ENCODE assay signal across 12 cellular contexts in the genomic region with DNA sequence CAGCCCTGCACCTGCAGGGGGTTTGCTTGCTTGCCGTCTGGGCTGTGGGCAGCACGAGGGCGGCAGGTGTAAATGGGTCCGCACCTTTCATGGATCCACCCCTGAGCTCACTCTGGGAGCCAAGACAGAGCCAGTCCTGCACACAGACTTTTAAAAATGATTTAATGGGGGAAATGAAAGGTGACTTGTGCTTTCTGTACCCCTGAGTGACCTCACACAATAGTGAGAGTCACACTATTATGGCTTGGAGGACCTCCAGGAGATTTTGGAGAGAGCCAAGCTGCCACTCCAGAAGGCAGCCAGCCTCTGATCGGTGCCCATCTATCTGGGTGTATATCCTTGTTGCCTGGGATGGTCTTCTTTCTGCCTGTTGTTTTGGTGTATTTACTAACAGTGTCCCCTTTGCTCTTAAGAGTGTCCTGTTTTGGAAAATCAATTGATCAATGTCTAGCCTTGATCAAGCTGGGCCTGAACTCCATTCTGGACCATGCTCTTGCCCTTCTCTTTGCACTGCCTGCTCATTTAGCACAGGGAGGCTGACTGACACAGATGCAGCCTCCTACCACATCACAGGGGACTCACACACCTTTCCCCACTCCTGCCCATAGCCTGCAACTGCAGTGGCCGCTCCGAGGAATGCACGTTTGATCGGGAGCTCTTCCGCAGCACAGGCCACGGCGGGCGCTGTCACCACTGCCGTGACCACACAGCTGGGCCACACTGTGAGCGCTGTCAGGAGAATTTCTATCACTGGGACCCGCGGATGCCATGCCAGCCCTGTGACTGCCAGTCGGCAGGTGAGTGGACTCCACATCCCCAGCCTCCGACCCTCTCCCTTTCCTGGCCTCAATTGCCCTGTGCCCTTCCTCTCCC. TPM values are rescaled to one million over a fixed set of nuclear protein-coding genes. Genes with fewer than 3 reads are reported as not detected.
A peak's percentile ranks its signal among the peaks of the same experiment; 100 is the strongest.
DNase-seq lines count a peak whose midpoint lies in the region; ATAC-seq and TF ChIP-seq lines count a peak whose summit lies in the region.
"Had no signal": no experiment of that assay in that cellular context is flagged by ENCODE, and none has a peak within 500 bp of the region (broad histone marks: within the 10 kb centered on the region; RNA-seq: fewer than 3 reads in every experiment).

No MANE protein-coding gene starts in this region.

- peak overlapping the region; percentile 90 for H2BK15ac ChIP-seq in neuronal stem cell (ENCODE audit: low read length)

- DNase-seq in cardiac muscle cell (ENCODE audit: low read depth in 1 of 2, low spot score in 1 of 2) (no peak), left ventricle myocardium inferior (no peak), NCI-H446 treated with DMSO at 0.1 percent for 48 hours (lab: John Stamatoyannopoulos, UW) (peak; percentile 50), neuronal stem cell (ENCODE audit: low spot score) (no peak), smooth muscle cell (lab: John Stamatoyannopoulos, UW; ENCODE audit: unreplicated experiment) (no peak), ascending aorta (ENCODE audit: low spot score in 2 of 2) (no peak)
- DNase-seq: GDM1, HCEC 1CT, NCI-H510A treated with DMSO at 0.1 percent for 48 hours, NCI-H82 had no signal

- peak overlapping the region; percentile 68 for H3K18ac ChIP-seq in neuronal stem cell (ENCODE audit: low read length)

- H3F3A ChIP-seq in smooth muscle cell (ENCODE audit: low read depth) = peaks cover 11% of the 10 kb centered on the region

- H3K79me1 ChIP-seq in neuronal stem cell (ENCODE audit: low read depth, low read length) = peaks cover 2% of the 10 kb centered on the region

- no peaks in the 10 kb centered on the region for H3K36me3 ChIP-seq in cardiac muscle cell
- H3K36me3 ChIP-seq in left ventricle myocardium inferior = no peaks in the 10 kb centered on the region
- no peaks in the 10 kb centered on the region for H3K36me3 ChIP-seq in neuronal stem cell (replicated peaks in 1 of 2; ENCODE audit: control insufficient read depth in 2 of 2, insufficient read depth in 2 of 2, low read length in 2 of 2)
- no peaks in the 10 kb centered on the region for H3K36me3 ChIP-seq in smooth muscle cell (ENCODE audit: low read depth)
- H3K36me3 ChIP-seq in ascending aorta = no peaks in the 10 kb centered on the region

- H3K79me2 ChIP-seq in smooth muscle cell (ENCODE audit: low read depth) = no peaks in the 10 kb centered on the region

- no peaks in the 10 kb centered on the region for H3K27me3 ChIP-seq in cardiac muscle cell
- H3K27me3 ChIP-seq in left ventricle myocardium inferior (ENCODE audit: low read depth) = peaks cover 25% of the 10 kb centered on the region
- peaks cover 0 to 53% (median 0%) of the 10 kb centered on the region in 3 experiments for H3K27me3 ChIP-seq in neuronal stem cell (ENCODE audit: control insufficient read depth in 3 of 3, insufficient read depth in 3 of 3, low read depth in 1 of 3, low read length in 3 of 3)
- H3K27me3 ChIP-seq in smooth muscle cell (ENCODE audit: low read depth) = no peaks in the 10 kb centered on the region
- no peaks in the 10 kb centered on the region for H3K27me3 ChIP-seq in ascending aorta

- TF ChIP-seq CTCF in cardiac muscle cell (IDR thresholded peaks at IDR 0.05; ENCODE audit: low read depth, low read length) (no peak), left ventricle myocardium inferior (IDR thresholded peaks at IDR 0.05; ENCODE audit: borderline replicate concordance) (no peak), smooth muscle cell (IDR thresholded peaks at IDR 0.05; ENCODE audit: borderline replicate concordance, insufficient read depth, poor library complexity, severe bottlenecking) (no peak), ascending aorta (IDR thresholded peaks at IDR 0.05) (no peak)

- peak overlapping the region; percentile 78 for H2BK5ac ChIP-seq in neuronal stem cell (ENCODE audit: low read length)

- no CpG with 5 or more reads among the region's 19 CpGs for WGBS in neuronal stem cell (ENCODE audit: extremely low coverage in 2 of 2, insufficient read length in 2 of 2, insufficient replicate concordance in 1 of 2), 2 donors
- WGBS in smooth muscle cell (ENCODE audit: low lambda C conversion rate) = 99% methylated on average over 19 of the region's 19 CpGs

- H3K27ac ChIP-seq in cardiac muscle cell (peak overlapping the region; percentile 85), left ventricle myocardium inferior (replicated peaks) (no peak overlapping the region), neuronal stem cell (replicated peaks; ENCODE audit: low read length) (no peak overlapping the region), smooth muscle cell (ENCODE audit: low read depth) (no peak overlapping the region), ascending aorta (no peak overlapping the region)
- H3K27ac ChIP-seq: C4-2B had no signal

- H4K8ac ChIP-seq in neuronal stem cell (ENCODE audit: low read depth, low read length) = peak overlapping the region; percentile 90

- H4K20me1 ChIP-seq in smooth muscle cell (ENCODE audit: low read depth) = no peaks in the 10 kb centered on the region

- H2AFZ ChIP-seq in neuronal stem cell (ENCODE audit: low read length) (no peak overlapping the region), smooth muscle cell (ENCODE audit: low read depth) (no peak overlapping the region)

- H3K4me3 ChIP-seq in cardiac muscle cell (no peak overlapping the region), left ventricle myocardium inferior (no peak overlapping the region), neuronal stem cell (ENCODE audit: low read length in 2 of 2) (no peak overlapping the region), smooth muscle cell (no peak overlapping the region), ascending aorta (no peak overlapping the region)

- no peak overlapping the region for H2BK120ac ChIP-seq in neuronal stem cell (ENCODE audit: low read depth, low read length)

- peak overlapping the region; percentile 97 for H3K23ac ChIP-seq in neuronal stem cell (ENCODE audit: low read depth, low read length, poor library complexity)

- intact Hi-C loops in left ventricle myocardium inferior (cut with micrococcal nuclease) (no loop called here), ascending aorta (cut with DNase I) (no loop called here)

- ATAC-seq in HG03097 (IDR thresholded peaks at IDR 0.05; ENCODE audit: low FRiP score, unreplicated experiment) = no peak

- peak overlapping the region; percentile 98 for H3K14ac ChIP-seq in neuronal stem cell (ENCODE audit: low read length)

- H3K4ac ChIP-seq in neuronal stem cell (ENCODE audit: low read length) = no peak overlapping the region

- H3K9ac ChIP-seq in neuronal stem cell (ENCODE audit: low read depth, low read length, poor library complexity) = peak overlapping the region; percentile 68
- H3K9ac ChIP-seq in smooth muscle cell (ENCODE audit: low read depth) = no peak overlapping the region

- peak overlapping the region; percentile 58 for H2AK5ac ChIP-seq in neuronal stem cell (ENCODE audit: low read depth, low read length)

- H3K4me1 ChIP-seq in cardiac muscle cell (ENCODE audit: low read depth) (peaks cover 15% of the 10 kb centered on the region), left ventricle myocardium inferior (peaks cover 24% of the 10 kb centered on the region), neuronal stem cell (ENCODE audit: control insufficient read depth in 2 of 2, insufficient read depth in 1 of 2, low read depth in 1 of 2, low read length in 2 of 2) (peaks cover 5 to 7% of the 10 kb centered on the region in 2 donors), smooth muscle cell (ENCODE audit: low read depth) (peaks cover 7% of the 10 kb centered on the region), ascending aorta (peaks cover 6% of the 10 kb centered on the region in 2 donors)

- H4K91ac ChIP-seq in neuronal stem cell (ENCODE audit: low read depth, low read length, poor library complexity) = no peak overlapping the region

- H3K4me2 ChIP-seq in neuronal stem cell (ENCODE audit: insufficient read depth, low read length, poor library complexity, severe bottlenecking) = no peak overlapping the region
- no peak overlapping the region for H3K4me2 ChIP-seq in smooth muscle cell

- H3K9me3 ChIP-seq in cardiac muscle cell (ENCODE audit: low read depth) (no peaks in the 10 kb centered on the region), left ventricle myocardium inferior (replicated peaks) (no peaks in the 10 kb centered on the region), neuronal stem cell (replicated peaks in 1 of 2; ENCODE audit: control insufficient read depth in 2 of 2, insufficient read depth in 1 of 2, low read depth in 1 of 2, low read length in 2 of 2) (peaks cover 0 to 5% of the 10 kb centered on the region in 2 donors), smooth muscle cell (replicated peaks; ENCODE audit: low read depth) (no peaks in the 10 kb centered on the region), ascending aorta (no peaks in the 10 kb centered on the region)

- H2BK12ac ChIP-seq in neuronal stem cell (ENCODE audit: low read length) = peak overlapping the region; percentile 79

RNA-seq across cellular contexts. Expression of a gene that starts 29.5 kb away (rescaled TPM):
- 7.5 and 14.0 TPM in 2 replicates for total RNA-seq in cardiac muscle cell
- polyA plus RNA-seq in cardiac muscle cell = 5.4 and 7.6 TPM in 2 replicates
- 0.66 TPM for total RNA-seq in left ventricle myocardium inferior
- 0.03 TPM for polyA plus RNA-seq in neuronal stem cell (2013, experiment 1 of 2)
- 0.07 TPM for polyA plus RNA-seq in neuronal stem cell (2013, experiment 2 of 2)
- total RNA-seq in smooth muscle cell = 21.3 and 26.9 TPM in 2 replicates
- polyA plus RNA-seq in smooth muscle cell = 49.0 and 72.0 TPM in 2 replicates
- 1.6 TPM for total RNA-seq in ascending aorta

RNA-seq across cellular contexts. Expression of a gene that starts 57.8 kb away (rescaled TPM):
- total RNA-seq in cardiac muscle cell (14.2 and 14.3 TPM in 2 replicates), left ventricle myocardium inferior (16.5 TPM), smooth muscle cell (1.6 and 3.1 TPM in 2 replicates), ascending aorta (30.5 TPM)
- polyA plus RNA-seq in cardiac muscle cell (18.8 and 25.9 TPM in 2 replicates), smooth muscle cell (3.1 and 3.6 TPM in 2 replicates)
- polyA plus RNA-seq in neuronal stem cell (2013, experiment 1 of 2) = 90.6 TPM
- polyA plus RNA-seq in neuronal stem cell (2013, experiment 2 of 2) = 91.1 TPM
